ENCODE assay signal across 8 cellular contexts in genomic region chr14:90396342-90397339, GRCh38.
A peak's percentile ranks its signal among the peaks of the same experiment; 100 is the strongest.
DNase-seq lines count a peak whose midpoint lies in the region; ATAC-seq lines count a peak whose summit lies in the region.

TSS of gene CALM1 (plus strand) at chr14:90397029. CDS start at chr14:90397231, 202 bp downstream.

- in situ Hi-C loops in ACHN (cut with HindIII; ENCODE audit: low pct_ligation_motif_present, low pct_unique_long_range_greater_than_20kb, low sequenced_read_pairs) = no loop called here

- DNase-seq in ACHN = peak; percentile 83
- DNase-seq in NCI-H2227 treated with DMSO at 0.1 percent for 48 hours (lab: John Stamatoyannopoulos, UW) = peak; percentile 89
- peak; percentile 92 to 98 (median 96) for DNase-seq in activated CD4-positive, CD25-positive, alpha-beta regulatory T cell (lab: John Stamatoyannopoulos, UW)
- peak in 59 of 61 donors; percentile 37 to 95 (median 90) for DNase-seq in caudate nucleus (lab: John Stamatoyannopoulos, UW)
- DNase-seq in islet precursor cell = peak; percentile 95
- DNase-seq in stimulated activated CD4-positive, alpha-beta T cell treated with anti-CD3 and anti-CD28 coated beads, Interleukin-12 subunit alpha, Interleukin-12 subunit beta, amount 100 ng/mL, for 4 hours = peak; percentile 96

- ATAC-seq in GM18867 (IDR thresholded peaks at IDR 0.05; ENCODE audit: unreplicated experiment) (peak; percentile 66), HG03097 (IDR thresholded peaks at IDR 0.05; ENCODE audit: low FRiP score, unreplicated experiment) (peak; percentile 74)

- H3K27ac ChIP-seq in caudate nucleus (ENCODE audit: low read depth, low read length) = peak within 1 kb of the TSS; percentile 96

Comparison
In these comparisons a context has a peak if more than half of its experiments do, and no peak if none do; other contexts are left out.
1. Peak in every context shown above with its lines: DNase-seq, ATAC-seq and H3K27ac ChIP-seq.